11 cellular contexts compared by ENCODE assay signal in genomic region chr17:44109312-44109630, GRCh38. TPM values are rescaled to one million over a fixed set of nuclear protein-coding genes. Genes with fewer than 3 reads are reported as not detected.
A peak's percentile ranks its signal among the peaks of the same experiment; 100 is the strongest.
DNase-seq lines count a peak whose midpoint lies in the region; FAIRE-seq and TF ChIP-seq lines count a peak whose summit lies in the region.
"Had no signal": no experiment of that assay in that cellular context is flagged by ENCODE, and none has a peak within 500 bp of the region (broad histone marks: within the 10 kb centered on the region; RNA-seq: fewer than 3 reads in every experiment).

No MANE protein-coding gene starts in this region.

- TF ChIP-seq CTCF in BE2C (IDR thresholded peaks at IDR 0.05; ENCODE audit: low read depth, low read length) (no peak), WI38 (IDR thresholded peaks at IDR 0.05; ENCODE audit: low read depth, low read length) (no peak), kidney (IDR thresholded peaks at IDR 0.05; ENCODE audit: borderline replicate concordance, extremely low read depth, insufficient read depth) (no peak)

- H3K36me3 ChIP-seq in BE2C (no peaks in the 10 kb centered on the region), kidney (ENCODE audit: control insufficient read depth in 1 of 2, insufficient read depth in 2 of 2, low read length in 2 of 2) (peaks cover 0 to 8% of the 10 kb centered on the region in 2 donors), skeletal muscle tissue (ENCODE audit: control insufficient read depth in 3 of 3, insufficient read depth in 3 of 3, low read length in 3 of 3) (peaks cover 4 to 28% (median 8%) of the 10 kb centered on the region in 3 donors)

- H3K27me3 ChIP-seq in BE2C: no peaks in the 10 kb centered on the region
- H3K27me3 ChIP-seq in skeletal muscle tissue (ENCODE audit: control insufficient read depth in 3 of 3, insufficient read depth in 3 of 3, low read length in 3 of 3): no peaks in the 10 kb centered on the region

- H3K9ac ChIP-seq in kidney (ENCODE audit: low read length in 2 of 2): peak overlapping the region in 1 of 2 donors; percentile 70
- peak overlapping the region; percentile 88 to 93 (median 91) for H3K9ac ChIP-seq in skeletal muscle tissue (ENCODE audit: low read depth in 1 of 3, low read length in 3 of 3)

- H3K4me3 ChIP-seq in BE2C (ENCODE audit: low read depth, low read length): peak overlapping the region; percentile 22; the same call in 1 of the 2 replicates
- H3K4me3 ChIP-seq in WI38 (ENCODE audit: low read depth, low read length): peak overlapping the region; percentile 65
- H3K4me3 ChIP-seq in kidney (ENCODE audit: low read length in 2 of 2): peak overlapping the region in 1 of 2 donors; percentile 55
- H3K4me3 ChIP-seq in skeletal muscle tissue (ENCODE audit: low read length in 3 of 3): peak overlapping the region; percentile 87 to 92 (median 89)

- H3K4me1 ChIP-seq in BE2C: peaks cover 49% of the 10 kb centered on the region
- peaks cover 33 to 55% of the 10 kb centered on the region in 2 donors for H3K4me1 ChIP-seq in kidney (ENCODE audit: control insufficient read depth in 1 of 2, insufficient read depth in 1 of 2, low read depth in 1 of 2, low read length in 2 of 2)
- peaks cover 96 to 97% (median 97%) of the 10 kb centered on the region in 3 donors for H3K4me1 ChIP-seq in skeletal muscle tissue (ENCODE audit: control insufficient read depth in 3 of 3, insufficient read depth in 3 of 3, low read length in 3 of 3)

- H3K27ac ChIP-seq in kidney (ENCODE audit: low read depth in 2 of 2, low read length in 2 of 2) (peak overlapping the region; percentile 74 to 80), skeletal muscle tissue (ENCODE audit: low read depth, low read length) (peak overlapping the region; percentile 93)
- H3K27ac ChIP-seq: C4-2B had no signal

- no peaks in the 10 kb centered on the region for H3K9me3 ChIP-seq in BE2C
- H3K9me3 ChIP-seq in kidney (ENCODE audit: control insufficient read depth in 1 of 2, low read length in 2 of 2): no peaks in the 10 kb centered on the region
- H3K9me3 ChIP-seq in skeletal muscle tissue (ENCODE audit: control insufficient read depth in 3 of 3, low read length in 3 of 3): no peaks in the 10 kb centered on the region

- no peak for FAIRE-seq in kidney (lab: Jason Lieb, UNC)

- intact Hi-C loops in kidney (cut with DNase I): no loop called here

- no peak for DNase-seq in BE2C
- no peak for DNase-seq in kidney
- DNase-seq in HCEC 1CT: no peak
- DNase-seq in DMS79 treated with DMSO at 0.1 percent for 48 hours (lab: John Stamatoyannopoulos, UW): no peak
- DNase-seq in activated CD4-positive, alpha-beta T cell treated with anti-CD3 and anti-CD28 coated beads for 48 hours: no peak
- no peak for DNase-seq in HPDE6-E6E7 (ENCODE audit: extremely low spot score)
- DNase-seq: activated T-cell treated with anti-CD3 and anti-CD28 coated beads, Interleukin-2, amount 50 U/mL, for 4 hours; GDM1 had no signal

RNA-seq across cellular contexts. Expression of gene HDAC5, which starts 14.2 kb away (rescaled TPM):
- 179 TPM for polyA plus RNA-seq in BE2C (2012; ENCODE audit: insufficient read depth, insufficient read length, low read depth)
- 35.6 TPM for total RNA-seq in kidney
- 25.3 TPM for polyA plus RNA-seq in kidney (ENCODE audit: insufficient read depth, low read depth, low replicate concordance)
- total RNA-seq in skeletal muscle tissue: 44.4 TPM

RNA-seq across cellular contexts. Expression of gene HROB, which starts 32.5 kb away (rescaled TPM):
- polyA plus RNA-seq in BE2C (2012; ENCODE audit: insufficient read depth, insufficient read length, low read depth): 2.1 TPM
- total RNA-seq in kidney: 0.88 TPM
- 0.17 TPM for polyA plus RNA-seq in kidney (ENCODE audit: insufficient read depth, low read depth, low replicate concordance)
- total RNA-seq in skeletal muscle tissue: 1.0 TPM

RNA-seq across cellular contexts. Expression of gene G6PC3, which starts 38.7 kb away (rescaled TPM):
- polyA plus RNA-seq in BE2C (2012; ENCODE audit: insufficient read depth, insufficient read length, low read depth): 92.3 TPM
- 70.0 TPM for total RNA-seq in kidney
- polyA plus RNA-seq in kidney (ENCODE audit: insufficient read depth, low read depth, low replicate concordance): 150 TPM
- total RNA-seq in skeletal muscle tissue: 13.0 TPM

RNA-seq across cellular contexts. Expression of gene LSM12, which starts 42.8 kb away (rescaled TPM):
- polyA plus RNA-seq in BE2C (2012; ENCODE audit: insufficient read depth, insufficient read length, low read depth): 48.8 TPM
- 47.6 TPM for total RNA-seq in kidney
- 29.0 TPM for polyA plus RNA-seq in kidney (ENCODE audit: insufficient read depth, low read depth, low replicate concordance)
- total RNA-seq in skeletal muscle tissue: 13.6 TPM
